In genomic region chr7:44062180-44062902, GRCh38 we compare ENCODE assay signal across 16 cellular contexts. TPM values are rescaled to one million over a fixed set of nuclear protein-coding genes. Genes with fewer than 3 reads are reported as not detected.
DNase-seq lines count a peak whose midpoint lies in the region; ATAC-seq and TF ChIP-seq lines count a peak whose summit lies in the region.
"Had no signal": no experiment of that assay in that cellular context is flagged by ENCODE, and none has a peak within 500 bp of the region (broad histone marks: within the 10 kb centered on the region; RNA-seq: fewer than 3 reads in every experiment).

No MANE protein-coding gene starts in this region.

- peak; percentile 59 for DNase-seq in activated effector memory CD4-positive, alpha-beta T cell treated with anti-CD3 and anti-CD28 coated beads, Interleukin-2, amount 50 U/mL, for 16 hours
- no peak for DNase-seq in activated effector memory CD4-positive, alpha-beta T cell treated with Interleukin-2 at 50 U/mL for 16 hours
- DNase-seq in adipocyte (ENCODE audit: low read depth) (no peak), right lobe of liver (peak in 2 of 3 donors; percentile 59 to 60), suprapubic skin (ENCODE audit: low spot score in 2 of 2) (peak; percentile 64 to 67), NCI-H146 (lab: John Stamatoyannopoulos, UW) (no peak)
- no peak for DNase-seq in stimulated activated CD4-positive, alpha-beta T cell treated with anti-CD3 and anti-CD28 coated beads, Interleukin-2, amount 100 ng/mL, for 48 hours
- DNase-seq: activated CD4-positive, alpha-beta T cell treated with anti-CD3 and anti-CD28 coated beads for 4 hours; endodermal cell; mammary epithelial cell; NCI-H2171; stimulated activated naive CD4-positive, alpha-beta T cell; uterus had no signal

- 0% methylated on average over 1 of the region's 11 CpGs for WGBS in right lobe of liver (ENCODE audit: insufficient coverage, low coverage, low lambda C conversion rate, missing lambda C conversion rate)
- WGBS in suprapubic skin = 82% methylated on average over 8 of the region's 11 CpGs

- H3K4me1 ChIP-seq in adipocyte (ENCODE audit: control insufficient read depth, insufficient read depth, low read length) (peaks cover 40% of the 10 kb centered on the region), right lobe of liver (peaks cover 0 to 19% (median 3%) of the 10 kb centered on the region in 4 donors), suprapubic skin (peaks cover 23% of the 10 kb centered on the region)

- H3K9ac ChIP-seq in adipocyte (ENCODE audit: low read length) = no peak overlapping the region
- H3K9ac ChIP-seq: neural progenitor cell had no signal

- intact Hi-C loops in right lobe of liver (cut with DNase I) = no loop called here

- peaks cover 49% of the 10 kb centered on the region for H3K36me3 ChIP-seq in adipocyte (ENCODE audit: control insufficient read depth, insufficient read depth, low read length, severe bottlenecking)
- peaks cover 0 to 44% (median 19%) of the 10 kb centered on the region in 4 donors for H3K36me3 ChIP-seq in right lobe of liver
- peaks cover 52% of the 10 kb centered on the region for H3K36me3 ChIP-seq in suprapubic skin
- H3K36me3 ChIP-seq: neural progenitor cell, uterus had no signal

- peak in 3 of 4 donors; percentile 3 to 13 (median 8) for ATAC-seq in right lobe of liver
- no peak for ATAC-seq in GM18502 (IDR thresholded peaks at IDR 0.05; ENCODE audit: poor library complexity, unreplicated experiment)
- ATAC-seq: HCT116 had no signal

- TF ChIP-seq CTCF in right lobe of liver (IDR thresholded peaks at IDR 0.05) (no peak), suprapubic skin (IDR thresholded peaks at IDR 0.05) (no peak)

- TF ChIP-seq POLR2A in right lobe of liver (IDR thresholded peaks at IDR 0.05) (no peak), suprapubic skin (IDR thresholded peaks at IDR 0.05) (no peak)

- H3K27me3 ChIP-seq in adipocyte (replicated peaks; ENCODE audit: control insufficient read depth, insufficient read depth, low read length) (no peaks in the 10 kb centered on the region), right lobe of liver (no peaks in the 10 kb centered on the region), suprapubic skin (no peaks in the 10 kb centered on the region)
- H3K27me3 ChIP-seq: neural progenitor cell, uterus had no signal

- H3K27ac ChIP-seq in right lobe of liver (no peak overlapping the region), suprapubic skin (no peak overlapping the region)
- H3K27ac ChIP-seq: neural progenitor cell, uterus had no signal

- no peak for TF ChIP-seq EP300 in suprapubic skin (IDR thresholded peaks at IDR 0.05)

- H3K4me3 ChIP-seq in adipocyte (ENCODE audit: low read length) = peak overlapping the region; percentile 50
- no peak overlapping the region for H3K4me3 ChIP-seq in right lobe of liver
- no peak overlapping the region for H3K4me3 ChIP-seq in suprapubic skin
- H3K4me3 ChIP-seq: neural progenitor cell, uterus had no signal

- H3K9me3 ChIP-seq in adipocyte (ENCODE audit: control insufficient read depth, low read length) (no peaks in the 10 kb centered on the region), right lobe of liver (no peaks in the 10 kb centered on the region), suprapubic skin (no peaks in the 10 kb centered on the region)
- H3K9me3 ChIP-seq: uterus had no signal

RNA-seq across cellular contexts. Expression of gene PGAM2, which starts 3.0 kb away (rescaled TPM):
- total RNA-seq in right lobe of liver (under 1 TPM in 3 of 6 experiments, not detected in 3; 0.31 to 0.56 (median 0.46) TPM), suprapubic skin (1 to 10 TPM in 2 of 4 donors, not detected in 2; 2.3 to 5.0 TPM)
- total RNA-seq: mammary epithelial cell had no signal

RNA-seq across cellular contexts. Expression of gene DBNL, which starts 17.8 kb away (rescaled TPM):
- total RNA-seq in right lobe of liver (10 to 100 TPM; 30.7 to 48.1 (median 36.9) TPM), suprapubic skin (100 to 1,000 TPM in 1 of 4 donors, 10 to 100 TPM in 3; 95.7 to 133 (median 98.2) TPM)

RNA-seq across cellular contexts. Expression of gene POLM, which starts 20.0 kb away (rescaled TPM):
- total RNA-seq in right lobe of liver (10 to 100 TPM in 5 of 6 experiments, 1 to 10 TPM in 1; 8.7 to 22.9 (median 14.6) TPM), suprapubic skin (10 to 100 TPM; 38.0 to 77.6 (median 56.9) TPM)

RNA-seq across cellular contexts. Expression of gene AEBP1, which starts 41.8 kb away (rescaled TPM):
- 10 to 100 TPM in 4 of 6 experiments, 1 to 10 TPM in 2; 7.8 to 37.8 (median 14.3) TPM for total RNA-seq in right lobe of liver
- 10 to 100 TPM; 24.3 to 74.0 (median 43.3) TPM for total RNA-seq in suprapubic skin

Comparison
In these comparisons a context has a peak if more than half of its experiments do, and no peak if none do; other contexts are left out.
1. DNase-seq: peak in activated effector memory CD4-positive, alpha-beta T cell treated with anti-CD3 and anti-CD28 coated beads, Interleukin-2, amount 50 U/mL, for 16 hours (single experiment), right lobe of liver (2 of 3) and suprapubic skin (2 of 2); none in activated effector memory CD4-positive, alpha-beta T cell treated with Interleukin-2 at 50 U/mL for 16 hours (single experiment), adipocyte (single experiment), NCI-H146 (single experiment) and stimulated activated CD4-positive, alpha-beta T cell treated with anti-CD3 and anti-CD28 coated beads, Interleukin-2, amount 100 ng/mL, for 48 hours (0 of 2).